Comparison of ENCODE assay signal across 8 cellular contexts in the genomic region with DNA sequence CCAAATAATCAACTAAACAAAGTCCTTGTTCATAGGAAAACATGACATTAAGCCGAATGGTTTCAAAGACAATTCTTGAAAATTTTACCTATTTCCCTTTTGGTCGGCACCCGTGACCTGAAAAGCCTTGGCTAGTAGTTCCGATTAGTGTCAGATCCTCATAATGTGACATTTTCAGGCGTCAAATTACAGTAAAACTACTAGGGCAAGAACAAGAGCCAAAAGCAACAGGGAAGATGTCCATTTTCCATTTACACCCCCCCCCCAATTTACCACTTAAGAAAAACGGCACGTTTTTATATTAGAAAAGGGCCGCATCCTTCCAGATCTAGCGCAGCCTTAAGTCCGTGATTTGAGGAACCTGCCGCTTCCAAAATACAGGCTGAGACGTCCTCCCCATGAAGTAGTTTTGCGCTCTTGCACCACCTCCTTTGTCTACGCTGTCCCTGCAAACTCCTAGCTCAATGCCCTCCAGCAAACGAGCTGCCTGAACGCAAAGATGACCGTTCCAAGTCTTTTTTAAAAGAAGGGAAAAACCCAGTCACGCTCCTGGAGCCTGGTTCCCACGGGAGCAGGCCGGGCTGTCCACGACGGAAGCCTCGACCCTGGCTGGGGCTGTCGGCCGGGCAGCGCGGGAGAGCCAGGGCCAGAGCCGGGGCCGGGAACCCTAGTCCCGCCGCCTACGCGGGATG. TPM values are rescaled to one million over a fixed set of nuclear protein-coding genes. Genes with fewer than 3 reads are reported as not detected.
DNase-seq lines count a peak whose midpoint lies in the region; ATAC-seq and TF ChIP-seq lines count a peak whose summit lies in the region.

No MANE protein-coding gene starts in this region.

- H3K4me1 ChIP-seq in neuronal stem cell (ENCODE audit: control insufficient read depth in 2 of 2, insufficient read depth in 1 of 2, low read depth in 1 of 2, low read length in 2 of 2), result peaks cover 6% of the 10 kb centered on the region in 2 donors

- peak overlapping the region; percentile 66 for H3K4me2 ChIP-seq in neuronal stem cell (ENCODE audit: insufficient read depth, low read length, poor library complexity, severe bottlenecking)

- H2AK5ac ChIP-seq in neuronal stem cell (ENCODE audit: low read depth, low read length), result peak overlapping the region; percentile 88

- in situ Hi-C loops in ACHN (cut with HindIII; ENCODE audit: low pct_ligation_motif_present, low pct_unique_long_range_greater_than_20kb, low sequenced_read_pairs), result no loop called here

- no CpG with 5 or more reads among the region's 33 CpGs for WGBS in neuronal stem cell (ENCODE audit: extremely low coverage in 2 of 2, insufficient read length in 2 of 2, insufficient replicate concordance in 1 of 2), 2 donors

- H3K36me3 Mint-ChIP-seq in activated naive CD8-positive, alpha-beta T cell treated with anti-CD3 and anti-CD28 coated beads for 36 hours, result peaks cover 7% of the 10 kb centered on the region

- peak overlapping the region; percentile 68 to 94 for H3K4me3 ChIP-seq in neuronal stem cell (ENCODE audit: low read length in 2 of 2)

- H2BK12ac ChIP-seq in neuronal stem cell (ENCODE audit: low read length), result no peak overlapping the region

- H3K79me1 ChIP-seq in neuronal stem cell (ENCODE audit: low read depth, low read length), result peaks cover 2% of the 10 kb centered on the region

- peak overlapping the region; percentile 98 for H2BK120ac ChIP-seq in neuronal stem cell (ENCODE audit: low read depth, low read length)

- peak overlapping the region; percentile 31 for H3K27ac Mint-ChIP-seq in activated naive CD8-positive, alpha-beta T cell treated with anti-CD3 and anti-CD28 coated beads for 36 hours

- peaks cover 2 to 12% of the 10 kb centered on the region in 2 donors for H3K36me3 ChIP-seq in neuronal stem cell (replicated peaks in 1 of 2; ENCODE audit: control insufficient read depth in 2 of 2, insufficient read depth in 2 of 2, low read length in 2 of 2)

- DNase-seq in ACHN (peak; percentile 32), GM20000 (ENCODE audit: low spot score) (peak; percentile 28), NCI-H345 (lab: John Stamatoyannopoulos, UW) (peak; percentile 50), head of caudate nucleus (peak in 30 of 42 donors; percentile 17 to 71 (median 45)), neuronal stem cell (ENCODE audit: low spot score) (no peak), NCI-H146 (lab: John Stamatoyannopoulos, UW) (no peak)
- no peak for DNase-seq in activated naive CD8-positive, alpha-beta T cell treated with anti-CD3 and anti-CD28 coated beads for 36 hours

- H3K23ac ChIP-seq in neuronal stem cell (ENCODE audit: low read depth, low read length, poor library complexity), result peak overlapping the region; percentile 96

- TF ChIP-seq CTCF in GM20000 (IDR thresholded peaks at IDR 0.05; ENCODE audit: extremely low read depth, missing control alignments), result no peak

- peak overlapping the region; percentile 78 for H2AFZ ChIP-seq in neuronal stem cell (ENCODE audit: low read length)

- no peak overlapping the region for H3K4ac ChIP-seq in neuronal stem cell (ENCODE audit: low read length)

- H3K14ac ChIP-seq in neuronal stem cell (ENCODE audit: low read length), result peak overlapping the region; percentile 0

- H2BK15ac ChIP-seq in neuronal stem cell (ENCODE audit: low read length), result peak overlapping the region; percentile 59

- no peak for ATAC-seq in GM21423 (IDR thresholded peaks at IDR 0.05; ENCODE audit: unreplicated experiment)

- peaks cover 4% of the 10 kb centered on the region for H3K27me3 Mint-ChIP-seq in activated naive CD8-positive, alpha-beta T cell treated with anti-CD3 and anti-CD28 coated beads for 36 hours

- H3K4me1 Mint-ChIP-seq in activated naive CD8-positive, alpha-beta T cell treated with anti-CD3 and anti-CD28 coated beads for 36 hours, result peaks cover 24% of the 10 kb centered on the region

- H3K9me3 Mint-ChIP-seq in activated naive CD8-positive, alpha-beta T cell treated with anti-CD3 and anti-CD28 coated beads for 36 hours, result peaks cover 8% of the 10 kb centered on the region

- intact Hi-C loops in head of caudate nucleus (cut with DNase I), result loop anchor here (5.0 to 10.0 kb wide), 2 partner anchors 56 to 164 kb away; a partner anchor contains a TSS

- peaks cover 8 to 14% of the 10 kb centered on the region in 2 donors for H3K9me3 ChIP-seq in neuronal stem cell (replicated peaks in 1 of 2; ENCODE audit: control insufficient read depth in 2 of 2, insufficient read depth in 1 of 2, low read depth in 1 of 2, low read length in 2 of 2)

- peaks cover 0 to 5% (median 2%) of the 10 kb centered on the region in 3 experiments for H3K27me3 ChIP-seq in neuronal stem cell (ENCODE audit: control insufficient read depth in 3 of 3, insufficient read depth in 3 of 3, low read depth in 1 of 3, low read length in 3 of 3)

- H4K8ac ChIP-seq in neuronal stem cell (ENCODE audit: low read depth, low read length), result no peak overlapping the region

- no peak overlapping the region for H4K91ac ChIP-seq in neuronal stem cell (ENCODE audit: low read depth, low read length, poor library complexity)

- H3K9ac ChIP-seq in neuronal stem cell (ENCODE audit: low read depth, low read length, poor library complexity), result peak overlapping the region; percentile 99

- H3K18ac ChIP-seq in neuronal stem cell (ENCODE audit: low read length), result peak overlapping the region; percentile 99

- peak overlapping the region; percentile 87 for H3K27ac ChIP-seq in neuronal stem cell (replicated peaks; ENCODE audit: low read length)

- peak overlapping the region; percentile 91 for H2BK5ac ChIP-seq in neuronal stem cell (ENCODE audit: low read length)

- peak overlapping the region; percentile 82 for H3K4me3 Mint-ChIP-seq in activated naive CD8-positive, alpha-beta T cell treated with anti-CD3 and anti-CD28 coated beads for 36 hours

RNA-seq across cellular contexts. Expression of a gene that starts 0.7 kb away (rescaled TPM):
- 10 to 100 TPM in 1 of 2 experiments, 1 to 10 TPM in 1; 10.0 to 10.8 TPM for total RNA-seq in activated naive CD8-positive, alpha-beta T cell treated with anti-CD3 and anti-CD28 coated beads for 36 hours
- polyA plus RNA-seq in neuronal stem cell (2013, experiment 1 of 2), result 190 TPM
- polyA plus RNA-seq in neuronal stem cell (2013, experiment 2 of 2), result 194 TPM

Comparison
In these comparisons a context has a peak if more than half of its experiments do, and no peak if none do; other contexts are left out.
1. DNase-seq: peak in ACHN (single experiment), GM20000 (single experiment), NCI-H345 (single experiment) and head of caudate nucleus (30 of 42); none in activated naive CD8-positive, alpha-beta T cell treated with anti-CD3 and anti-CD28 coated beads for 36 hours (single experiment), neuronal stem cell (single experiment) and NCI-H146 (single experiment).